8 cellular contexts compared by ENCODE assay signal in the genomic region with DNA sequence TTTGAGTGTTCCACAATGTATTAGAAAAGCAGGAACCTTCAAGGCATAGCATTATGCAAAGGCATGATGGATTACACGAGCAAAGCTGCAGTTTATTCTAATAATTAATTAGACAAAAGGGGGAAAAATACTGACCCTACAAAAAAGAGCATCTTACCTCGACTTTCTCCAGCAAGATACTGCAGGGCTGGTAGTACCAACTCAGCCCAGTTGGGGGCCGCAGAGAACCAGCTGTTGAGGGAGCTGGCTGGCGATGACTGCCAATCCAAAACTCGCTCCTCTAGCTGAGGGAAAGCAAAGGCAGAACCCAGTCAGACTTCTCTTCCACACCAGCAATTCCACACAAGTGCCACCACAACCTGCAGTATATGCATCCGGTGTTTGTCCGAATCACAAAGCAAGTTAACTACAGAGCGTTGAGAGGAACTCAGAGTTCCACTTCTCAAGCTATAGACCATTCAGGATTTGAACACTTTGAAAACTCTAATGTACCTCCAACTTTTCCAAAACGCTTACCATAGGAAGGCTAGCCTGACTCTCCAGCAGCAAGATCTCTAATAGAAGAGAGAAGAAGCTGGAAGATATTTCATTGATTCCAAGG. TPM values are rescaled to one million over a fixed set of nuclear protein-coding genes. Genes with fewer than 3 reads are reported as not detected.
DNase-seq lines count a peak whose midpoint lies in the region; ATAC-seq and TF ChIP-seq lines count a peak whose summit lies in the region.

No MANE protein-coding gene starts in this region.

- H2AFZ ChIP-seq in KMS-11 (ENCODE audit: low read depth), result no peak overlapping the region

- no peaks in the 10 kb centered on the region for H3K9me3 ChIP-seq in esophagus squamous epithelium

- H3K36me3 ChIP-seq in BJ (ENCODE audit: control insufficient read depth, insufficient read depth, low read length) (peaks cover 24% of the 10 kb centered on the region), KMS-11 (ENCODE audit: insufficient read depth) (no peaks in the 10 kb centered on the region), esophagus squamous epithelium (peaks cover 31 to 100% (median 77%) of the 10 kb centered on the region in 3 donors)

- no peaks in the 10 kb centered on the region for H3K79me2 ChIP-seq in KMS-11 (ENCODE audit: insufficient read depth, low read depth)

- H3K4me3 Mint-ChIP-seq in activated CD4-positive, alpha-beta memory T cell treated with anti-CD3 and anti-CD28 coated beads for 36 hours, result no peak overlapping the region

- TF ChIP-seq CTCF in BJ (IDR thresholded peaks at IDR 0.05; ENCODE audit: insufficient read depth, low read depth, low read length), result peak; percentile 66
- TF ChIP-seq CTCF in KMS-11 (conservative IDR thresholded peaks at IDR 0.05; ENCODE audit: low read depth, low read length), result peak; percentile 57
- peak in 5 of 6 experiments; percentile 15 to 75 (median 43) for TF ChIP-seq CTCF in esophagus squamous epithelium (IDR thresholded peaks at IDR 0.05)

- peak; percentile 67 for ATAC-seq in GM18861 (IDR thresholded peaks at IDR 0.05; ENCODE audit: unreplicated experiment)
- ATAC-seq in HG03025 (IDR thresholded peaks at IDR 0.05; ENCODE audit: low FRiP score, unreplicated experiment), result no peak

- H3K9me3 Mint-ChIP-seq in activated CD4-positive, alpha-beta memory T cell treated with anti-CD3 and anti-CD28 coated beads for 36 hours, result no peaks in the 10 kb centered on the region

- no peaks in the 10 kb centered on the region for H4K20me1 ChIP-seq in KMS-11 (ENCODE audit: insufficient read depth)

- H3K4me1 Mint-ChIP-seq in activated CD4-positive, alpha-beta memory T cell treated with anti-CD3 and anti-CD28 coated beads for 36 hours (ENCODE audit: low read depth), result no peaks in the 10 kb centered on the region

- H3K36me3 Mint-ChIP-seq in activated CD4-positive, alpha-beta memory T cell treated with anti-CD3 and anti-CD28 coated beads for 36 hours, result peaks cover 77% of the 10 kb centered on the region

- H3K27ac ChIP-seq in KMS-11, result no peak overlapping the region
- no peak overlapping the region for H3K27ac ChIP-seq in esophagus squamous epithelium

- POLR2A ChIA-PET in BJ (lab: Charles Lee), result no interaction called here
- POLR2A ChIA-PET in activated CD4-positive, alpha-beta memory T cell treated with anti-CD3 and anti-CD28 coated beads for 36 hours (lab: Charles Lee), result no interaction called here

- H3K4me3 ChIP-seq in BJ (ENCODE audit: low read depth, low read length), result no peak overlapping the region
- no peak overlapping the region for H3K4me3 ChIP-seq in KMS-11 (IDR thresholded peaks at IDR 0.05; ENCODE audit: insufficient read depth, low read depth, low read length)
- H3K4me3 ChIP-seq in esophagus squamous epithelium, result no peak overlapping the region

- H3K4me2 ChIP-seq in KMS-11, result no peak overlapping the region

- H3K27ac Mint-ChIP-seq in activated CD4-positive, alpha-beta memory T cell treated with anti-CD3 and anti-CD28 coated beads for 36 hours, result no peak overlapping the region

- no peak overlapping the region for H3K9ac ChIP-seq in KMS-11

- H3K27me3 ChIP-seq in BJ (ENCODE audit: control insufficient read depth, insufficient read depth, low read length) (no peaks in the 10 kb centered on the region), KMS-11 (ENCODE audit: insufficient read depth, low read depth) (no peaks in the 10 kb centered on the region), esophagus squamous epithelium (no peaks in the 10 kb centered on the region)

- no peaks in the 10 kb centered on the region for H3K27me3 Mint-ChIP-seq in activated CD4-positive, alpha-beta memory T cell treated with anti-CD3 and anti-CD28 coated beads for 36 hours

- intact Hi-C loops in activated CD4-positive, alpha-beta memory T cell treated with anti-CD3 and anti-CD28 coated beads for 36 hours (cut with micrococcal nuclease), result no loop called here
- intact Hi-C loops in esophagus squamous epithelium (cut with DNase I), result no loop called here

- DNase-seq in BJ (ENCODE audit: low read depth), result no peak
- peak; percentile 55 for DNase-seq in activated CD4-positive, alpha-beta memory T cell treated with anti-CD3 and anti-CD28 coated beads for 36 hours
- no peak for DNase-seq in esophagus squamous epithelium (lab: John Stamatoyannopoulos, UW)
- peak; percentile 42 for DNase-seq in stimulated activated CD4-positive, alpha-beta T cell treated with anti-CD3 and anti-CD28 coated beads, Interleukin-12 subunit alpha, Interleukin-12 subunit beta, amount 100 ng/mL, for 4 hours
- no peak for DNase-seq in NCI-H1048 (lab: John Stamatoyannopoulos, UW)

- 62 to 66% methylated on average over 8 to 9 of the region's 9 CpGs for WGBS in esophagus squamous epithelium, 2 donors

- H3K4me1 ChIP-seq in KMS-11 (ENCODE audit: low read depth, poor library complexity, severe bottlenecking), result no peaks in the 10 kb centered on the region
- H3K4me1 ChIP-seq in esophagus squamous epithelium, result no peaks in the 10 kb centered on the region

- CTCF ChIA-PET in BJ (lab: Yijun Ruan, JAX), result interaction anchor here (0.6 to 2.1 kb wide), 11 partner anchors 9 to 250 kb away, joined by 3 to 9 read pairs (median 3); no protein-coding TSS in a partner anchor
- CTCF ChIA-PET in activated CD4-positive, alpha-beta memory T cell treated with anti-CD3 and anti-CD28 coated beads for 36 hours (lab: Charles Lee), result interaction anchor here (0.8 to 2.5 kb wide), 13 partner anchors 11 to 331 kb away, joined by 3 to 17 read pairs (median 4); a partner anchor contains a TSS

- TF ChIP-seq POLR2A in esophagus squamous epithelium (IDR thresholded peaks at IDR 0.05), result no peak

RNA-seq across cellular contexts. Expression of a gene that starts 13.7 kb away (rescaled TPM):
- 7.6 and 11.7 TPM in 2 replicates for polyA plus RNA-seq in BJ (2011; rRNA removed)
- polyA minus RNA-seq in BJ (2011; rRNA and poly(A)+ RNA removed), result 12.1 and 12.5 TPM in 2 replicates
- total RNA-seq in activated CD4-positive, alpha-beta memory T cell treated with anti-CD3 and anti-CD28 coated beads for 36 hours, result 10 to 100 TPM; 34.8 to 39.8 TPM
- 10 to 100 TPM; 18.2 to 35.9 (median 23.8) TPM for total RNA-seq in esophagus squamous epithelium

Comparison
In these comparisons a context has a peak if more than half of its experiments do, and no peak if none do; other contexts are left out.
1. DNase-seq: peak in activated CD4-positive, alpha-beta memory T cell treated with anti-CD3 and anti-CD28 coated beads for 36 hours (single experiment) and stimulated activated CD4-positive, alpha-beta T cell treated with anti-CD3 and anti-CD28 coated beads, Interleukin-12 subunit alpha, Interleukin-12 subunit beta, amount 100 ng/mL, for 4 hours (single experiment); none in BJ (single experiment), esophagus squamous epithelium (single experiment) and NCI-H1048 (single experiment).
2. Peak in every context shown above with its lines, with median percentiles within 50 percentile points of each other: CTCF ChIP-seq.